ENCODE assay signal across 19 cellular contexts in the genomic region with DNA sequence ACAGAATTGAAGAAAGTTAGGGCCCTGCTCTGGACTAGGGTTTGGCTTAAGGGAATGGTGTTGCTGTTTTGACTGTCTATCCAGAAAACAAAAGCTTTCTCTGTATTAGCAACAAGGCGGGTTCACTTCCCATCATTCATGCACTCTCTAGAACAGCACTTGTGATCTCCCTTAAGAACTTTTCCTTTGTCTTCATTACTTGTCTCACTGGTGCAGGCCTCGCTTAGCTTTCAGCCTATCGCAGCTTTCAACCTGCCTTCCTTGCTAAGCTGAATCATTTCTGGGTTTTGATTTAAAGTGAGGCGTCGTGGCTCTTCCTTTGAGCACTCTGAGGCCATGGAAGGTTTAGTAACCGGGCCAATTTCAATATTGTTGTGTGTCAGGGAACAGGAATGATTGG.
"Had no signal": no experiment of that assay in that cellular context is flagged by ENCODE, and none has a peak within 500 bp of the region (broad histone marks: within the 10 kb centered on the region; RNA-seq: fewer than 3 reads in every experiment).

No MANE protein-coding gene starts in this region.

- H3K4me3 Mint-ChIP-seq: activated B cell treated with CpG ODN at 0.5 μM for 24 hours; activated CD4-positive, alpha-beta memory T cell treated with anti-CD3 and anti-CD28 coated beads, Interleukin-2, amount 10 ng/mL, durations not matched to agents 7 days and 5 days; activated T-cell treated with anti-CD3 and anti-CD28 coated beads, Interleukin-2, amount 50 U/mL, for 24 hours; nephron; T-helper 2 cell treated with Interferon-gamma antibody and Interleukin-4, amounts not matched to agents 5 μg/mL and 100 μg/mL, for 36 hours had no signal

- DNase-seq: activated B cell treated with CpG ODN at 0.5 μM for 24 hours; activated CD4-positive, alpha-beta memory T cell treated with anti-CD3 and anti-CD28 coated beads, Interleukin-2, amount 10 ng/mL, durations not matched to agents 7 days and 5 days; activated CD4-positive, alpha-beta T cell treated with anti-CD3 and anti-CD28 coated beads for 4 hours; activated gamma-delta T cell; activated naive CD4-positive, alpha-beta T cell treated with anti-CD3 and anti-CD28 coated beads, Interleukin-2, amount 50 U/mL, for 16 hours; activated T-cell treated with anti-CD3 and anti-CD28 coated beads, Interleukin-2, amount 50 U/mL, for 24 hours; amygdala; central memory CD4-positive, alpha-beta T cell; esophagus squamous epithelium; glutamatergic neuron; islet precursor cell; left ventricle myocardium superior; right lobe of liver; stimulated activated CD4-positive, alpha-beta T cell treated with anti-CD3 and anti-CD28 coated beads, Interleukin-4, amount 100 ng/mL, for 1 hour; stimulated activated naive CD8-positive, alpha-beta T cell treated with anti-CD3 and anti-CD28 coated beads, Interleukin-15, Interleukin-2, amounts not matched to agents 100 U/mL and 50 U/mL, for 24 hours; testis; transverse colon had no signal

- H3K9me3 Mint-ChIP-seq: activated CD4-positive, alpha-beta memory T cell treated with anti-CD3 and anti-CD28 coated beads, Interleukin-2, amount 10 ng/mL, durations not matched to agents 7 days and 5 days; activated T-cell treated with anti-CD3 and anti-CD28 coated beads, Interleukin-2, amount 50 U/mL, for 24 hours; nephron; T-helper 2 cell treated with Interferon-gamma antibody and Interleukin-4, amounts not matched to agents 5 μg/mL and 100 μg/mL, for 36 hours had no signal

- H3K4me1 Mint-ChIP-seq: activated B cell treated with CpG ODN at 0.5 μM for 24 hours; activated CD4-positive, alpha-beta memory T cell treated with anti-CD3 and anti-CD28 coated beads, Interleukin-2, amount 10 ng/mL, durations not matched to agents 7 days and 5 days had no signal

- H3K27ac Mint-ChIP-seq: activated B cell treated with CpG ODN at 0.5 μM for 24 hours; activated CD4-positive, alpha-beta memory T cell treated with anti-CD3 and anti-CD28 coated beads, Interleukin-2, amount 10 ng/mL, durations not matched to agents 7 days and 5 days; activated T-cell treated with anti-CD3 and anti-CD28 coated beads, Interleukin-2, amount 50 U/mL, for 24 hours; nephron; T-helper 2 cell treated with Interferon-gamma antibody and Interleukin-4, amounts not matched to agents 5 μg/mL and 100 μg/mL, for 36 hours had no signal

- ATAC-seq: left ventricle myocardium superior; right lobe of liver; stimulated activated naive CD8-positive, alpha-beta T cell treated with anti-CD3 and anti-CD28 coated beads, Interleukin-15, Interleukin-2, amounts not matched to agents 100 U/mL and 50 U/mL, for 24 hours had no signal
